Comparison of ENCODE assay signal across 8 cellular contexts in genomic region chr9:98101868-98102273, GRCh38. TPM values are rescaled to one million over a fixed set of nuclear protein-coding genes. Genes with fewer than 3 reads are reported as not detected.
DNase-seq lines count a peak whose midpoint lies in the region; ATAC-seq and TF ChIP-seq lines count a peak whose summit lies in the region.

No MANE protein-coding gene starts in this region.

- H3K9me3 Mint-ChIP-seq in endodermal cell: no peaks in the 10 kb centered on the region
- no peaks in the 10 kb centered on the region for H3K9me3 Mint-ChIP-seq in stimulated activated naive B cell treated with anti-CD40 and anti-IgM and Interleukin-4, amounts not matched to agents 10 μg/mL and 1 μg/mL and 100 μg/mL, for 72 hours

- POLR2A ChIA-PET in GM10248 (lab: Yijun Ruan, JAX): interaction anchor here (1.0 to 1.6 kb wide), 2 partner anchors 43 to 45 kb away, joined by 5 to 8 read pairs; partner anchors contain the start of gene NANS

- H3K27me3 Mint-ChIP-seq in endodermal cell (ENCODE audit: insufficient read depth): no peaks in the 10 kb centered on the region
- no peaks in the 10 kb centered on the region for H3K27me3 Mint-ChIP-seq in stimulated activated naive B cell treated with anti-CD40 and anti-IgM and Interleukin-4, amounts not matched to agents 10 μg/mL and 1 μg/mL and 100 μg/mL, for 72 hours

- no peak for TF ChIP-seq POLR2A in sigmoid colon (IDR thresholded peaks at IDR 0.05)

- ATAC-seq in GM21526 (IDR thresholded peaks at IDR 0.05; ENCODE audit: low FRiP score, unreplicated experiment): peak; percentile 94
- ATAC-seq in activated CD4-positive, CD25-positive, alpha-beta regulatory T cell treated with anti-CD3 and anti-CD28 coated beads, Interleukin-2, amount 50 U/mL, for 24 hours: peak; percentile 93
- peak; percentile 98 to 99 for ATAC-seq in stimulated activated naive B cell treated with anti-CD40 and anti-IgM and Interleukin-4, amounts not matched to agents 10 μg/mL and 1 μg/mL and 100 μg/mL, for 72 hours (replicated peaks)

- H3K36me3 Mint-ChIP-seq in endodermal cell (ENCODE audit: low read depth): no peaks in the 10 kb centered on the region
- peaks cover 6 to 25% of the 10 kb centered on the region in 2 donors for H3K36me3 Mint-ChIP-seq in stimulated activated naive B cell treated with anti-CD40 and anti-IgM and Interleukin-4, amounts not matched to agents 10 μg/mL and 1 μg/mL and 100 μg/mL, for 72 hours

- DNase-seq in GM10248 (ENCODE audit: extremely low spot score) (peak; percentile 85), KBM-7 (peak; percentile 93), endodermal cell (peak; percentile 54), sigmoid colon (no peak), ureter (ENCODE audit: low spot score) (no peak)
- DNase-seq in stimulated activated naive B cell treated with anti-CD40 and anti-IgM and Interleukin-4, amounts not matched to agents 10 μg/mL and 1 μg/mL and 100 μg/mL, for 72 hours: peak; percentile 59

- H3K9me3 ChIP-seq in endodermal cell (ENCODE audit: control insufficient read depth, low read length): no peaks in the 10 kb centered on the region
- H3K9me3 ChIP-seq in sigmoid colon: peaks cover 0 to 1% (median 0%) of the 10 kb centered on the region in 4 donors

- no peaks in the 10 kb centered on the region for H3K27me3 ChIP-seq in endodermal cell (ENCODE audit: control insufficient read depth, insufficient read depth, low read length, poor library complexity, severe bottlenecking)
- H3K27me3 ChIP-seq in sigmoid colon: no peaks in the 10 kb centered on the region

- TF ChIP-seq CTCF in GM10248 (IDR thresholded peaks at IDR 0.05; ENCODE audit: control extremely low read depth, extremely low read depth, low read depth, missing control alignments): no peak
- TF ChIP-seq CTCF in endodermal cell (conservative IDR thresholded peaks at IDR 0.05): no peak
- TF ChIP-seq CTCF in sigmoid colon (IDR thresholded peaks at IDR 0.05): no peak

- H3K4me3 Mint-ChIP-seq in endodermal cell: no peak overlapping the region
- peak overlapping the region; percentile 46 to 64 for H3K4me3 Mint-ChIP-seq in stimulated activated naive B cell treated with anti-CD40 and anti-IgM and Interleukin-4, amounts not matched to agents 10 μg/mL and 1 μg/mL and 100 μg/mL, for 72 hours

- CTCF ChIA-PET in GM10248 (lab: Yijun Ruan, JAX): interaction anchor here (0.9 to 2.8 kb wide), 8 partner anchors 9 to 180 kb away, joined by 3 to 10 read pairs (median 4); partner anchors contain the start of genes NANS, TRIM14 and TRMO

- TF ChIP-seq EP300 in sigmoid colon (IDR thresholded peaks at IDR 0.05): no peak

- H3K9ac ChIP-seq in endodermal cell (ENCODE audit: extremely low read depth, low read length, poor library complexity, severe bottlenecking): no peak overlapping the region

- intact Hi-C loops in sigmoid colon (cut with DNase I): no loop called here

- H3K36me3 ChIP-seq in endodermal cell (ENCODE audit: control insufficient read depth, insufficient read depth, low read length): no peaks in the 10 kb centered on the region
- H3K36me3 ChIP-seq in sigmoid colon: peaks cover 0 to 8% (median 0%) of the 10 kb centered on the region in 4 donors

- H3K4me3 ChIP-seq in endodermal cell (ENCODE audit: low read length): no peak overlapping the region
- H3K4me3 ChIP-seq in sigmoid colon: no peak overlapping the region

- WGBS in endodermal cell (ENCODE audit: insufficient coverage in 1 of 2, insufficient read length in 1 of 2), 2 experiments: 55 to 58% methylated on average over 4 to 6 of the region's 6 CpGs
- WGBS in sigmoid colon, 2 donors: 27 to 70% methylated on average over 6 of the region's 6 CpGs

- peaks cover 14% of the 10 kb centered on the region for H3K4me1 Mint-ChIP-seq in endodermal cell
- peaks cover 35 to 57% of the 10 kb centered on the region in 2 donors for H3K4me1 Mint-ChIP-seq in stimulated activated naive B cell treated with anti-CD40 and anti-IgM and Interleukin-4, amounts not matched to agents 10 μg/mL and 1 μg/mL and 100 μg/mL, for 72 hours

- H3K27ac ChIP-seq in endodermal cell (ENCODE audit: low read depth, low read length) (no peak overlapping the region), sigmoid colon (no peak overlapping the region)

- peaks cover 3% of the 10 kb centered on the region for H3K4me1 ChIP-seq in endodermal cell (ENCODE audit: control insufficient read depth, insufficient read depth, low read length)
- H3K4me1 ChIP-seq in sigmoid colon: no peaks in the 10 kb centered on the region

- H3K27ac Mint-ChIP-seq in endodermal cell: no peak overlapping the region
- peak overlapping the region; percentile 1 for H3K27ac Mint-ChIP-seq in stimulated activated naive B cell treated with anti-CD40 and anti-IgM and Interleukin-4, amounts not matched to agents 10 μg/mL and 1 μg/mL and 100 μg/mL, for 72 hours

- in situ Hi-C loops in KBM-7 (cut with MboI; ENCODE audit: low pct_unique_long_range_greater_than_20kb, low sequenced_read_pairs): no loop called here

RNA-seq across cellular contexts. Expression of gene TRIM14, which starts 17.2 kb away (rescaled TPM):
- total RNA-seq in endodermal cell (1 to 10 TPM; 3.1 to 5.1 TPM), sigmoid colon (10 to 100 TPM in 2 of 4 donors, 1 to 10 TPM in 2; 7.2 to 13.2 (median 9.0) TPM), ureter (66.9 TPM)
- 3.0 TPM for polyA plus RNA-seq in endodermal cell (2013, experiment 1 of 2)
- polyA plus RNA-seq in endodermal cell (2013, experiment 2 of 2): 1.8 TPM
- 10 to 100 TPM; 14.4 to 40.1 (median 17.8) TPM for polyA plus RNA-seq in sigmoid colon

RNA-seq across cellular contexts. Expression of gene NANS, which starts 45.3 kb away (rescaled TPM):
- total RNA-seq in endodermal cell (10 to 100 TPM; 46.2 to 50.4 TPM), sigmoid colon (10 to 100 TPM; 24.6 to 38.1 (median 28.4) TPM), ureter (43.7 TPM)
- 37.3 TPM for polyA plus RNA-seq in endodermal cell (2013, experiment 1 of 2)
- 34.0 TPM for polyA plus RNA-seq in endodermal cell (2013, experiment 2 of 2)
- polyA plus RNA-seq in sigmoid colon: 100 to 1,000 TPM; 316 to 470 (median 434) TPM

Comparison
In these comparisons a context has a peak if more than half of its experiments do, and no peak if none do; other contexts are left out.
1. DNase-seq: peak in GM10248 (single experiment), KBM-7 (single experiment), endodermal cell (single experiment) and stimulated activated naive B cell treated with anti-CD40 and anti-IgM and Interleukin-4, amounts not matched to agents 10 μg/mL and 1 μg/mL and 100 μg/mL, for 72 hours (single experiment); none in sigmoid colon (single experiment) and ureter (single experiment).
2. Peak in every context shown above with its lines, with median percentiles within 50 percentile points of each other: ATAC-seq.